Comparison of ENCODE assay signal across 15 cellular contexts in genomic region chr15:45314960-45315359, GRCh38.
A peak's percentile ranks its signal among the peaks of the same experiment; 100 is the strongest.
DNase-seq lines count a peak whose midpoint lies in the region; ATAC-seq and TF ChIP-seq lines count a peak whose summit lies in the region.
"Had no signal": no experiment of that assay in that cellular context is flagged by ENCODE, and none has a peak within 500 bp of the region (broad histone marks: within the 10 kb centered on the region; RNA-seq: fewer than 3 reads in every experiment).

No MANE protein-coding gene starts in this region.

- intact Hi-C loops in ascending aorta (cut with DNase I) (no loop called here), vagina (cut with DNase I) (no loop called here)

- H3K9me3 ChIP-seq in ascending aorta (no peaks in the 10 kb centered on the region), vagina (no peaks in the 10 kb centered on the region)

- no peaks in the 10 kb centered on the region for H3K36me3 Mint-ChIP-seq in brain

- ATAC-seq in HG02973 (IDR thresholded peaks at IDR 0.05; ENCODE audit: unreplicated experiment) (peak; percentile 53), GM21723 (IDR thresholded peaks at IDR 0.05; ENCODE audit: unreplicated experiment) (no peak)

- no peak for TF ChIP-seq POLR2A in vagina (IDR thresholded peaks at IDR 0.05)

- H3K27me3 ChIP-seq in ascending aorta = no peaks in the 10 kb centered on the region
- no peaks in the 10 kb centered on the region for H3K27me3 ChIP-seq in vagina

- no peak overlapping the region for H3K4me3 Mint-ChIP-seq in brain
- H3K4me3 Mint-ChIP-seq: activated B cell treated with CpG ODN at 0.5 μM for 24 hours had no signal

- H3K9me3 Mint-ChIP-seq in brain = peaks cover 0 to 21% (median 4%) of the 10 kb centered on the region in 5 experiments
- H3K9me3 Mint-ChIP-seq: activated B cell treated with CpG ODN at 0.5 μM for 24 hours had no signal

- peak overlapping the region in 1 of 5 experiments; percentile 61 for H3K27ac Mint-ChIP-seq in brain
- H3K27ac Mint-ChIP-seq: activated B cell treated with CpG ODN at 0.5 μM for 24 hours had no signal

- no peak overlapping the region for H3K4me3 ChIP-seq in AG09309 (ENCODE audit: control insufficient read depth, low read depth, low read length)
- no peak overlapping the region for H3K4me3 ChIP-seq in ascending aorta
- H3K4me3 ChIP-seq in vagina = no peak overlapping the region
- H3K4me3 ChIP-seq: GM23248, skin epidermis had no signal

- DNase-seq in AG09309 (ENCODE audit: low read depth) = no peak
- DNase-seq in left kidney (ENCODE audit: low read depth, low spot score) = peak; percentile 43
- no peak for DNase-seq in Ammon's horn (ENCODE audit: low spot score)
- DNase-seq in ascending aorta (ENCODE audit: low spot score in 2 of 2) = no peak
- DNase-seq in vagina (ENCODE audit: extremely low spot score in 2 of 2) = no peak
- DNase-seq: activated B cell treated with CpG ODN at 0.5 μM for 24 hours; activated naive CD4-positive, alpha-beta T cell treated with Interleukin-2 at 50 U/mL for 16 hours; effector CD4-positive, alpha-beta T cell; GM23248; left cardiac atrium; NCI-H1417 treated with DMSO at 0.1 percent for 48 hours had no signal

- H3K27ac ChIP-seq in ascending aorta = no peak overlapping the region
- H3K27ac ChIP-seq in vagina = no peak overlapping the region
- H3K27ac ChIP-seq: GM23248, skin epidermis had no signal

- TF ChIP-seq CTCF in AG09309 (IDR thresholded peaks at IDR 0.05; ENCODE audit: control insufficient read depth, insufficient read depth, low read depth, low read length, missing control alignments) (peak; percentile 16), brain (conservative IDR thresholded peaks at IDR 0.05) (peak; percentile 11 to 26), ascending aorta (IDR thresholded peaks at IDR 0.05) (peak in 1 of 3 experiments; percentile 20), vagina (IDR thresholded peaks at IDR 0.05) (no peak)

- no peaks in the 10 kb centered on the region for H3K4me1 ChIP-seq in ascending aorta
- no peaks in the 10 kb centered on the region for H3K4me1 ChIP-seq in vagina

- H3K36me3 ChIP-seq in ascending aorta (no peaks in the 10 kb centered on the region), vagina (no peaks in the 10 kb centered on the region)

- H3K27me3 Mint-ChIP-seq in brain = peaks cover 2% of the 10 kb centered on the region

- H3K4me1 Mint-ChIP-seq in brain = no peaks in the 10 kb centered on the region

Comparison
In these comparisons a context has a peak if more than half of its experiments do, and no peak if none do; other contexts are left out.
1. CTCF ChIP-seq: peak in AG09309 (single experiment) and brain (2 of 2); none in vagina (0 of 3).